Comparison of ENCODE assay signal across 8 cellular contexts in genomic region chr12:724194-724855, GRCh38. TPM values are rescaled to one million over a fixed set of nuclear protein-coding genes. Genes with fewer than 3 reads are reported as not detected.
DNase-seq lines count a peak whose midpoint lies in the region; ATAC-seq, FAIRE-seq and TF ChIP-seq lines count a peak whose summit lies in the region.

No MANE protein-coding gene starts in this region.

- no peaks in the 10 kb centered on the region for H3K36me3 ChIP-seq in NT2/D1 (ENCODE audit: insufficient read depth, insufficient read length, low read length)
- no peaks in the 10 kb centered on the region for H3K36me3 ChIP-seq in kidney (ENCODE audit: control insufficient read depth in 1 of 2, insufficient read depth in 2 of 2, low read length in 2 of 2)

- peak; percentile 27 for DNase-seq in activated T-cell treated with anti-CD3 and anti-CD28 coated beads, Interleukin-2, amount 50 U/mL, for 1 hour
- DNase-seq in activated T-cell treated with anti-CD3 and anti-CD28 coated beads for 4 hours: no peak
- DNase-seq in NT2/D1 (ENCODE audit: low read depth, low spot score): peak; percentile 67
- DNase-seq in stimulated activated CD8-positive, alpha-beta memory T cell treated with anti-CD3 and anti-CD28 coated beads, Interleukin-15, amount 100 ng/mL, for 1 hour (ENCODE audit: low read depth): peak; percentile 2
- DNase-seq in kidney: no peak
- DNase-seq in mesenteric fat pad (ENCODE audit: low spot score): no peak

- H3K9me3 Mint-ChIP-seq in dendritic cell treated with granulocyte-macrophage colony-stimulating factor and Interleukin-4, amounts not matched to agents 40 ng/mL and 50 ng/mL, for 4 days: no peaks in the 10 kb centered on the region

- FAIRE-seq in kidney (lab: Jason Lieb, UNC): no peak

- peak overlapping the region; percentile 82 for H3K27ac Mint-ChIP-seq in dendritic cell treated with granulocyte-macrophage colony-stimulating factor and Interleukin-4, amounts not matched to agents 40 ng/mL and 50 ng/mL, for 4 days

- no peak overlapping the region for H3K4me3 ChIP-seq in NT2/D1 (ENCODE audit: insufficient read length, low read depth)
- H3K4me3 ChIP-seq in kidney (ENCODE audit: low read length in 2 of 2): no peak overlapping the region

- H3K9me3 ChIP-seq in NT2/D1 (ENCODE audit: insufficient read depth, low read length): no peaks in the 10 kb centered on the region
- no peaks in the 10 kb centered on the region for H3K9me3 ChIP-seq in kidney (ENCODE audit: control insufficient read depth in 1 of 2, low read length in 2 of 2)

- ATAC-seq in HG03108 (IDR thresholded peaks at IDR 0.05; ENCODE audit: unreplicated experiment): no peak

- no peaks in the 10 kb centered on the region for H3K27me3 Mint-ChIP-seq in dendritic cell treated with granulocyte-macrophage colony-stimulating factor and Interleukin-4, amounts not matched to agents 40 ng/mL and 50 ng/mL, for 4 days

- H3K4me1 Mint-ChIP-seq in dendritic cell treated with granulocyte-macrophage colony-stimulating factor and Interleukin-4, amounts not matched to agents 40 ng/mL and 50 ng/mL, for 4 days (ENCODE audit: low read depth): peaks cover 43% of the 10 kb centered on the region

- no peak overlapping the region for H3K27ac ChIP-seq in kidney (ENCODE audit: low read depth in 2 of 2, low read length in 2 of 2)

- H3K4me1 ChIP-seq in NT2/D1 (ENCODE audit: insufficient read depth, insufficient read length) (peaks cover 9% of the 10 kb centered on the region), kidney (ENCODE audit: control insufficient read depth in 1 of 2, insufficient read depth in 1 of 2, low read depth in 1 of 2, low read length in 2 of 2) (no peaks in the 10 kb centered on the region)

- H3K9ac ChIP-seq in NT2/D1 (ENCODE audit: insufficient read length, low read depth): no peak overlapping the region
- H3K9ac ChIP-seq in kidney (ENCODE audit: low read length in 2 of 2): no peak overlapping the region

- intact Hi-C loops in dendritic cell treated with granulocyte-macrophage colony-stimulating factor and Interleukin-4, amounts not matched to agents 40 ng/mL and 50 ng/mL, for 4 days (cut with micrococcal nuclease): loop anchor here (5.0 to 10.0 kb wide), 2 partner anchors 37 to 60 kb away; partner anchors contain the start of gene NINJ2
- intact Hi-C loops in kidney (cut with DNase I): no loop called here

- H3K27me3 ChIP-seq in NT2/D1 (ENCODE audit: insufficient read depth, insufficient read length): no peaks in the 10 kb centered on the region

- no peak overlapping the region for H3K4me3 Mint-ChIP-seq in dendritic cell treated with granulocyte-macrophage colony-stimulating factor and Interleukin-4, amounts not matched to agents 40 ng/mL and 50 ng/mL, for 4 days

- TF ChIP-seq CTCF in kidney (IDR thresholded peaks at IDR 0.05; ENCODE audit: borderline replicate concordance, extremely low read depth, insufficient read depth): no peak

- H3K36me3 Mint-ChIP-seq in dendritic cell treated with granulocyte-macrophage colony-stimulating factor and Interleukin-4, amounts not matched to agents 40 ng/mL and 50 ng/mL, for 4 days (ENCODE audit: low read depth): no peaks in the 10 kb centered on the region

RNA-seq across cellular contexts. Expression of gene WNK1, which starts 28.1 kb away (rescaled TPM):
- total RNA-seq in kidney: 173 TPM
- polyA plus RNA-seq in kidney (ENCODE audit: insufficient read depth, low read depth, low replicate concordance): 40.2 TPM
- total RNA-seq in mesenteric fat pad: 312 TPM

Comparison
In these comparisons a context has a peak if more than half of its experiments do, and no peak if none do; other contexts are left out.
1. DNase-seq: peak in activated T-cell treated with anti-CD3 and anti-CD28 coated beads, Interleukin-2, amount 50 U/mL, for 1 hour (single experiment), NT2/D1 (single experiment) and stimulated activated CD8-positive, alpha-beta memory T cell treated with anti-CD3 and anti-CD28 coated beads, Interleukin-15, amount 100 ng/mL, for 1 hour (single experiment); none in activated T-cell treated with anti-CD3 and anti-CD28 coated beads for 4 hours (single experiment), kidney (single experiment) and mesenteric fat pad (single experiment).